In the genomic region with DNA sequence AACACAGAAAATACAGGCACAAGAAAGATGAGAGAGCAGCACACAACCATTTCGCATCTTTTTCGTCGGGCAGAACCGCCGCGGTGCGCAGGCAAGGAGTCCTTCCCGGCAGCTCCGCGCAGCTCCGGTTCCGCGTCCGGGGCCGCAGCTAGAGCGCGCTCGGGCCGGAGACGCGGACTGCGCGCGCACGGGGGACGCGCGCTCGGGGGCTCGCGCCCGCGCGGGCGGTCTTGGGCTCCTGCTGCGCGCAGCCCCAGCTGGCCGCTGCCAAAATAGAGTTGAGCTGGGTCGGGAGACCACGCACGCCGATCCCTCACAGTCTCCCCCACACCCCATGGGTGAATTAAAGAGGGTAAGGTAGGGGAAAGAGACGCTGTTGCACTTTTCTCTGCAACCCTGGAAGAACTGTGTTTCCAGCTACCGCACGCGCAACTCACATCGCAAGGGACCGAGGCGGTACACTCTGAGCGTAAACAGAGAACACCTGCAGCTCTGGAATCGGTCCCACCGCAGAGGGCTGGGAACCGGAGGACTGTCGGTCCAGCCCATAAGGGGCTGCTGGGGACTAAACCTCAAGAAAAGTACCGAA, we compare ENCODE assay signal across 1 cellular context.
TF ChIP-seq lines count a peak whose summit lies in the region.

No MANE protein-coding gene starts in this region.

TF ChIP-seq in H1, 55 proteins besides CTCF, POLR2A, EP300 and RAD21:
- TF ChIP-seq, protein P1, sequence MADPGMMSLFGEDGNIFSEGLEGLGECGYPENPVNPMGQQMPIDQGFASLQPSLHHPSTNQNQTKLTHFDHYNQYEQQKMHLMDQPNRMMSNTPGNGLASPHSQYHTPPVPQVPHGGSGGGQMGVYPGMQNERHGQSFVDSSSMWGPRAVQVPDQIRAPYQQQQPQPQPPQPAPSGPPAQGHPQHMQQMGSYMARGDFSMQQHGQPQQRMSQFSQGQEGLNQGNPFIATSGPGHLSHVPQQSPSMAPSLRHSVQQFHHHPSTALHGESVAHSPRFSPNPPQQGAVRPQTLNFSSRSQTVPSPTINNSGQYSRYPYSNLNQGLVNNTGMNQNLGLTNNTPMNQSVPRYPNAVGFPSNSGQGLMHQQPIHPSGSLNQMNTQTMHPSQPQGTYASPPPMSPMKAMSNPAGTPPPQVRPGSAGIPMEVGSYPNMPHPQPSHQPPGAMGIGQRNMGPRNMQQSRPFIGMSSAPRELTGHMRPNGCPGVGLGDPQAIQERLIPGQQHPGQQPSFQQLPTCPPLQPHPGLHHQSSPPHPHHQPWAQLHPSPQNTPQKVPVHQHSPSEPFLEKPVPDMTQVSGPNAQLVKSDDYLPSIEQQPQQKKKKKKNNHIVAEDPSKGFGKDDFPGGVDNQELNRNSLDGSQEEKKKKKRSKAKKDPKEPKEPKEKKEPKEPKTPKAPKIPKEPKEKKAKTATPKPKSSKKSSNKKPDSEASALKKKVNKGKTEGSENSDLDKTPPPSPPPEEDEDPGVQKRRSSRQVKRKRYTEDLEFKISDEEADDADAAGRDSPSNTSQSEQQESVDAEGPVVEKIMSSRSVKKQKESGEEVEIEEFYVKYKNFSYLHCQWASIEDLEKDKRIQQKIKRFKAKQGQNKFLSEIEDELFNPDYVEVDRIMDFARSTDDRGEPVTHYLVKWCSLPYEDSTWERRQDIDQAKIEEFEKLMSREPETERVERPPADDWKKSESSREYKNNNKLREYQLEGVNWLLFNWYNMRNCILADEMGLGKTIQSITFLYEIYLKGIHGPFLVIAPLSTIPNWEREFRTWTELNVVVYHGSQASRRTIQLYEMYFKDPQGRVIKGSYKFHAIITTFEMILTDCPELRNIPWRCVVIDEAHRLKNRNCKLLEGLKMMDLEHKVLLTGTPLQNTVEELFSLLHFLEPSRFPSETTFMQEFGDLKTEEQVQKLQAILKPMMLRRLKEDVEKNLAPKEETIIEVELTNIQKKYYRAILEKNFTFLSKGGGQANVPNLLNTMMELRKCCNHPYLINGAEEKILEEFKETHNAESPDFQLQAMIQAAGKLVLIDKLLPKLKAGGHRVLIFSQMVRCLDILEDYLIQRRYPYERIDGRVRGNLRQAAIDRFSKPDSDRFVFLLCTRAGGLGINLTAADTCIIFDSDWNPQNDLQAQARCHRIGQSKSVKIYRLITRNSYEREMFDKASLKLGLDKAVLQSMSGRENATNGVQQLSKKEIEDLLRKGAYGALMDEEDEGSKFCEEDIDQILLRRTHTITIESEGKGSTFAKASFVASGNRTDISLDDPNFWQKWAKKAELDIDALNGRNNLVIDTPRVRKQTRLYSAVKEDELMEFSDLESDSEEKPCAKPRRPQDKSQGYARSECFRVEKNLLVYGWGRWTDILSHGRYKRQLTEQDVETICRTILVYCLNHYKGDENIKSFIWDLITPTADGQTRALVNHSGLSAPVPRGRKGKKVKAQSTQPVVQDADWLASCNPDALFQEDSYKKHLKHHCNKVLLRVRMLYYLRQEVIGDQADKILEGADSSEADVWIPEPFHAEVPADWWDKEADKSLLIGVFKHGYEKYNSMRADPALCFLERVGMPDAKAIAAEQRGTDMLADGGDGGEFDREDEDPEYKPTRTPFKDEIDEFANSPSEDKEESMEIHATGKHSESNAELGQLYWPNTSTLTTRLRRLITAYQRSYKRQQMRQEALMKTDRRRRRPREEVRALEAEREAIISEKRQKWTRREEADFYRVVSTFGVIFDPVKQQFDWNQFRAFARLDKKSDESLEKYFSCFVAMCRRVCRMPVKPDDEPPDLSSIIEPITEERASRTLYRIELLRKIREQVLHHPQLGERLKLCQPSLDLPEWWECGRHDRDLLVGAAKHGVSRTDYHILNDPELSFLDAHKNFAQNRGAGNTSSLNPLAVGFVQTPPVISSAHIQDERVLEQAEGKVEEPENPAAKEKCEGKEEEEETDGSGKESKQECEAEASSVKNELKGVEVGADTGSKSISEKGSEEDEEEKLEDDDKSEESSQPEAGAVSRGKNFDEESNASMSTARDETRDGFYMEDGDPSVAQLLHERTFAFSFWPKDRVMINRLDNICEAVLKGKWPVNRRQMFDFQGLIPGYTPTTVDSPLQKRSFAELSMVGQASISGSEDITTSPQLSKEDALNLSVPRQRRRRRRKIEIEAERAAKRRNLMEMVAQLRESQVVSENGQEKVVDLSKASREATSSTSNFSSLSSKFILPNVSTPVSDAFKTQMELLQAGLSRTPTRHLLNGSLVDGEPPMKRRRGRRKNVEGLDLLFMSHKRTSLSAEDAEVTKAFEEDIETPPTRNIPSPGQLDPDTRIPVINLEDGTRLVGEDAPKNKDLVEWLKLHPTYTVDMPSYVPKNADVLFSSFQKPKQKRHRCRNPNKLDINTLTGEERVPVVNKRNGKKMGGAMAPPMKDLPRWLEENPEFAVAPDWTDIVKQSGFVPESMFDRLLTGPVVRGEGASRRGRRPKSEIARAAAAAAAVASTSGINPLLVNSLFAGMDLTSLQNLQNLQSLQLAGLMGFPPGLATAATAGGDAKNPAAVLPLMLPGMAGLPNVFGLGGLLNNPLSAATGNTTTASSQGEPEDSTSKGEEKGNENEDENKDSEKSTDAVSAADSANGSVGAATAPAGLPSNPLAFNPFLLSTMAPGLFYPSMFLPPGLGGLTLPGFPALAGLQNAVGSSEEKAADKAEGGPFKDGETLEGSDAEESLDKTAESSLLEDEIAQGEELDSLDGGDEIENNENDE (IDR thresholded peaks at IDR 0.05; ENCODE audit: insufficient replicate concordance, low read length), result no peak
- TF ChIP-seq TCF12 (IDR thresholded peaks at IDR 0.05; ENCODE audit: low read depth, low read length) (0 out of 2 replicates have a peak, but pooled peaks have one; percentile 6), GTF2F1 (IDR thresholded peaks at IDR 0.05; ENCODE audit: borderline replicate concordance, low read depth, low read length) (no peak), SAP30 (IDR thresholded peaks at IDR 0.05; ENCODE audit: insufficient read depth, insufficient replicate concordance, low read length) (peak; percentile 80), PHF8 (conservative IDR thresholded peaks at IDR 0.05; ENCODE audit: low read depth, low read length) (0 out of 2 replicates have a peak, but pooled peaks have one; percentile 36), CTBP2 (IDR thresholded peaks at IDR 0.05; ENCODE audit: borderline replicate concordance, insufficient read depth, insufficient read length, low read length) (peak; percentile 72), YY1 (IDR thresholded peaks at IDR 0.05; ENCODE audit: low read depth, low read length) (no peak), CHD2 (IDR thresholded peaks at IDR 0.05; ENCODE audit: low read length) (no peak), FOSL1 (IDR thresholded peaks at IDR 0.05; ENCODE audit: insufficient read depth, low read depth, low read length) (no peak), SRF (IDR thresholded peaks at IDR 0.05; ENCODE audit: low read depth, low read length) (no peak), SIN3A (conservative IDR thresholded peaks at IDR 0.05 in 1 of 2, IDR thresholded peaks at IDR 0.05 in 1 of 2; ENCODE audit: low read depth in 1 of 2, low read length in 2 of 2) (peak; percentile 23 to 65; a peak in 1 of 4 replicates), TAF1 (IDR thresholded peaks at IDR 0.05; ENCODE audit: low read depth, low read length) (no peak), SP1 (IDR thresholded peaks at IDR 0.05; ENCODE audit: low read depth, low read length) (no peak), ASH2L (IDR thresholded peaks at IDR 0.05; ENCODE audit: low read length) (peak; percentile 98), CEBPB (IDR thresholded peaks at IDR 0.05; ENCODE audit: low read depth, low read length) (no peak), RBBP5 (IDR thresholded peaks at IDR 0.05; ENCODE audit: borderline replicate concordance, low read depth, low read length) (peak; percentile 65), TEAD4 (IDR thresholded peaks at IDR 0.05; ENCODE audit: low read depth, low read length) (peak; percentile 36; the same call in 1 of the 2 replicates), SIRT6 (IDR thresholded peaks at IDR 0.05; ENCODE audit: low read length) (no peak), JUN (IDR thresholded peaks at IDR 0.05; ENCODE audit: low read depth, low read length) (no peak), CBX5 (IDR thresholded peaks at IDR 0.05; ENCODE audit: low read depth, low read length) (no peak), TAF7 (optimal IDR thresholded peaks at IDR 0.05; ENCODE audit: borderline replicate concordance, low read depth, low read length) (peak; percentile 20), BCL11A (IDR thresholded peaks at IDR 0.05; ENCODE audit: low read depth in 2 of 2, low read length in 2 of 2) (no peak), EGR1 (IDR thresholded peaks at IDR 0.05; ENCODE audit: borderline replicate concordance, low read depth, low read length) (no peak), SIX5 (IDR thresholded peaks at IDR 0.05; ENCODE audit: low read depth, low read length) (no peak), CREB1 (IDR thresholded peaks at IDR 0.05) (no peak), HDAC2 (IDR thresholded peaks at IDR 0.05; ENCODE audit: borderline replicate concordance in 1 of 2, low read depth in 2 of 2, low read length in 2 of 2) (0 out of 4 replicates have a peak, but pooled peaks of 1 of the 2 experiments have one; percentile 34), SP2 (IDR thresholded peaks at IDR 0.05; ENCODE audit: low read length) (no peak), GABPA (IDR thresholded peaks at IDR 0.05; ENCODE audit: borderline replicate concordance, insufficient read depth, low read length) (no peak), RXRA (IDR thresholded peaks at IDR 0.05; ENCODE audit: insufficient read depth, low read depth, low read length) (no peak), BACH1 (IDR thresholded peaks at IDR 0.05; ENCODE audit: low read length) (no peak), SUZ12 (IDR thresholded peaks at IDR 0.05; ENCODE audit: low read length) (peak; percentile 54; the same call in 1 of the 2 replicates), TBP (IDR thresholded peaks at IDR 0.05; ENCODE audit: low read depth, low read length) (no peak; the same call in 1 of the 2 replicates), NRF1 (IDR thresholded peaks at IDR 0.05; ENCODE audit: low read depth, low read length) (peak; percentile 56), KDM4A (IDR thresholded peaks at IDR 0.05; ENCODE audit: low read depth, low read length, severe bottlenecking) (peak; percentile 39), EZH2 (IDR thresholded peaks at IDR 0.05; ENCODE audit: low read depth, low read length, severe bottlenecking) (peak; percentile 53), KDM5A (IDR thresholded peaks at IDR 0.05; ENCODE audit: low read length) (no peak), BRCA1 (IDR thresholded peaks at IDR 0.05; ENCODE audit: low read depth, low read length) (no peak), RFX5 (IDR thresholded peaks at IDR 0.05; ENCODE audit: borderline replicate concordance, low read depth, low read length) (no peak)
- TF ChIP-seq, protein P2, sequence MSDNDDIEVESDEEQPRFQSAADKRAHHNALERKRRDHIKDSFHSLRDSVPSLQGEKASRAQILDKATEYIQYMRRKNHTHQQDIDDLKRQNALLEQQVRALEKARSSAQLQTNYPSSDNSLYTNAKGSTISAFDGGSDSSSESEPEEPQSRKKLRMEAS (IDR thresholded peaks at IDR 0.05), result no peak
- TF ChIP-seq, protein P3, sequence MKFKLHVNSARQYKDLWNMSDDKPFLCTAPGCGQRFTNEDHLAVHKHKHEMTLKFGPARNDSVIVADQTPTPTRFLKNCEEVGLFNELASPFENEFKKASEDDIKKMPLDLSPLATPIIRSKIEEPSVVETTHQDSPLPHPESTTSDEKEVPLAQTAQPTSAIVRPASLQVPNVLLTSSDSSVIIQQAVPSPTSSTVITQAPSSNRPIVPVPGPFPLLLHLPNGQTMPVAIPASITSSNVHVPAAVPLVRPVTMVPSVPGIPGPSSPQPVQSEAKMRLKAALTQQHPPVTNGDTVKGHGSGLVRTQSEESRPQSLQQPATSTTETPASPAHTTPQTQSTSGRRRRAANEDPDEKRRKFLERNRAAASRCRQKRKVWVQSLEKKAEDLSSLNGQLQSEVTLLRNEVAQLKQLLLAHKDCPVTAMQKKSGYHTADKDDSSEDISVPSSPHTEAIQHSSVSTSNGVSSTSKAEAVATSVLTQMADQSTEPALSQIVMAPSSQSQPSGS (IDR thresholded peaks at IDR 0.05; ENCODE audit: low read length), result no peak
- TF ChIP-seq, protein P4, sequence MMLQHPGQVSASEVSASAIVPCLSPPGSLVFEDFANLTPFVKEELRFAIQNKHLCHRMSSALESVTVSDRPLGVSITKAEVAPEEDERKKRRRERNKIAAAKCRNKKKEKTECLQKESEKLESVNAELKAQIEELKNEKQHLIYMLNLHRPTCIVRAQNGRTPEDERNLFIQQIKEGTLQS (IDR thresholded peaks at IDR 0.05; ENCODE audit: insufficient read depth, low read depth, low read length), result no peak
- TF ChIP-seq, protein P5, sequence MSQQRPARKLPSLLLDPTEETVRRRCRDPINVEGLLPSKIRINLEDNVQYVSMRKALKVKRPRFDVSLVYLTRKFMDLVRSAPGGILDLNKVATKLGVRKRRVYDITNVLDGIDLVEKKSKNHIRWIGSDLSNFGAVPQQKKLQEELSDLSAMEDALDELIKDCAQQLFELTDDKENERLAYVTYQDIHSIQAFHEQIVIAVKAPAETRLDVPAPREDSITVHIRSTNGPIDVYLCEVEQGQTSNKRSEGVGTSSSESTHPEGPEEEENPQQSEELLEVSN (IDR thresholded peaks at IDR 0.05), result no peak
